25 cellular contexts compared by ENCODE assay signal in the genomic region with DNA sequence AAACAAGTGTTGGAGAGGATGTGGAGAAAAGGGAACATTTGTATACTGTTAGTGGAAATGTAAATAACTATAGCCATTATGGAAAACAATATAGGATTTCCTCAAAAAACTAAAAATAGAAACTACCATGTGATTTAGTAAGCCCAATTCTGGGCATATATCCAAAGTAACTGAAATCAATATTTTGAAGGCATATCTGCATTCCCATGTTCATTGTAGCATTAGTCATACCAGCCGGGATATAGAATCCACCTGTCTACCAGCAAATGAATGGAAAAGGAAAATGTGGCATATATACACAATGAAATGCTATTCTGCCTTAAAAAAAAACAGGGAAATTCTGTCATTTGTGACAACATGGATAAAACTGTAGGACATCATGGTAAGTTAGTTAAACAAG. TPM values are rescaled to one million over a fixed set of nuclear protein-coding genes. Genes with fewer than 3 reads are reported as not detected.
"Had no signal": no experiment of that assay in that cellular context is flagged by ENCODE, and none has a peak within 500 bp of the region (broad histone marks: within the 10 kb centered on the region; RNA-seq: fewer than 3 reads in every experiment).

No MANE protein-coding gene starts in this region.

- H3K9me3 Mint-ChIP-seq: brain; endodermal cell; nephron; stimulated activated naive CD8-positive, alpha-beta T cell treated with anti-CD3 and anti-CD28 coated beads, Interleukin-15, Interleukin-2, amounts not matched to agents 100 ng/mL and 50 ng/mL, for 24 hours; T-helper 1 cell treated with Interleukin-12 subunit alpha and Interleukin-12 subunit beta and Interleukin-4 antibody, amounts not matched to agents 30 μg/mL and 1 μg/mL, for 36 hours had no signal

- ATAC-seq: activated CD4-positive, CD25-positive, alpha-beta regulatory T cell treated with anti-CD3 and anti-CD28 coated beads, Interleukin-2, amount 50 U/mL, for 24 hours; left lung had no signal

- H3K4me3 Mint-ChIP-seq: activated naive CD8-positive, alpha-beta T cell; brain; endodermal cell; nephron; stimulated activated naive CD8-positive, alpha-beta T cell treated with anti-CD3 and anti-CD28 coated beads, Interleukin-15, Interleukin-2, amounts not matched to agents 100 ng/mL and 50 ng/mL, for 24 hours; T-helper 1 cell treated with Interleukin-12 subunit alpha and Interleukin-12 subunit beta and Interleukin-4 antibody, amounts not matched to agents 30 μg/mL and 1 μg/mL, for 36 hours had no signal

- H3K36me3 Mint-ChIP-seq: activated naive CD8-positive, alpha-beta T cell; brain had no signal

- H3K27me3 Mint-ChIP-seq: brain had no signal

- FAIRE-seq: frontal cortex, urothelium cell line had no signal

- H3K4me1 ChIP-seq: colonic mucosa, left lung, tibial nerve had no signal

- H3K27me3 ChIP-seq: colonic mucosa, left lung, tibial nerve had no signal

- H3K27ac ChIP-seq: colonic mucosa, epithelial cell of prostate, left lung, skin epidermis, tibial nerve had no signal

- H3K27ac Mint-ChIP-seq: activated naive CD8-positive, alpha-beta T cell; brain; endodermal cell; nephron; stimulated activated naive CD8-positive, alpha-beta T cell treated with anti-CD3 and anti-CD28 coated beads, Interleukin-15, Interleukin-2, amounts not matched to agents 100 ng/mL and 50 ng/mL, for 24 hours; T-helper 1 cell treated with Interleukin-12 subunit alpha and Interleukin-12 subunit beta and Interleukin-4 antibody, amounts not matched to agents 30 μg/mL and 1 μg/mL, for 36 hours had no signal

- DNase-seq: activated CD8-positive, alpha-beta memory T cell treated with anti-CD3 and anti-CD28 coated beads for 24 hours; activated CD8-positive, alpha-beta memory T cell treated with anti-CD3 and anti-CD28 coated beads, Interleukin-2, amount 50 U/mL, for 48 hours; activated gamma-delta T cell; amniotic stem cell; central memory CD4-positive, alpha-beta T cell; colonic mucosa; endodermal cell; left lung; mammary epithelial cell; midbrain; nucleus accumbens; retina had no signal

- H3K4me3 ChIP-seq: colonic mucosa, left lung, skin epidermis, tibial nerve had no signal

- H3K9me3 ChIP-seq: colonic mucosa, left lung, tibial nerve had no signal

- H3K36me3 ChIP-seq: colonic mucosa, left lung, tibial nerve had no signal

- H3K4me1 Mint-ChIP-seq: brain, endodermal cell, nephron had no signal

RNA-seq across cellular contexts. Expression of a gene that starts 15.3 kb away (rescaled TPM):
- total RNA-seq: colonic mucosa, endodermal cell, kidney epithelial cell, left lung, posterior vena cava, tibial nerve had no signal
- polyA plus RNA-seq: mammary epithelial cell had no signal
